In the genomic region with DNA sequence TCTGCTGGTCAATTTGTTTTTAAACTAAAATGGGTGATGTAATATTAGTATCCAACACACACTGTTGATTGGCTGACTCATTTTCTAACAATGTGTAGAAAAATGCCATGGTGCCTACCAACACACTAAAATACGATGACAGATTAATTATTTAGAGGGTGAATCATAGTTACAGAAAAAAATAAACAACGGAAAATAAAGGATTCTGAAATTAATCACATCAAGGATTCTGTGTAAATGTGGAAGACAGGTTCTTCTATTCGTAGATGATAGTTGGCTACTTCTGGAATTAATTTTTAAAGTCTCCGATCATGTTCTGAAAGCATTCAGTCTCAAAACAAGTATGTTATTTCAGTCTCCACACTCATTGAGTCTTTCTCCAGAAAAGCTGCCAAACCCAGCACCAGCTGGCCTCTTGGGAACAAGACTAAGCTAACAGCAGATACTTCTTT, we compare ENCODE assay signal across 16 cellular contexts. TPM values are rescaled to one million over a fixed set of nuclear protein-coding genes. Genes with fewer than 3 reads are reported as not detected.
DNase-seq lines count a peak whose midpoint lies in the region; ATAC-seq and TF ChIP-seq lines count a peak whose summit lies in the region.
"Had no signal": no experiment of that assay in that cellular context is flagged by ENCODE, and none has a peak within 500 bp of the region (broad histone marks: within the 10 kb centered on the region; RNA-seq: fewer than 3 reads in every experiment).

No MANE protein-coding gene starts in this region.

- no TSS peak for BruUV-seq in A673 (replicated peaks; lab: Mats Ljungman, UMichigan)

- no peak for ATAC-seq in heart right ventricle
- no peak for ATAC-seq in activated CD4-positive, alpha-beta T cell treated with anti-CD3 and anti-CD28 coated beads for 36 hours

- H3K36me3 ChIP-seq in A673 (ENCODE audit: insufficient read depth, low read length, poor library complexity, severe bottlenecking) (no peaks in the 10 kb centered on the region), heart right ventricle (no peaks in the 10 kb centered on the region)

- TF ChIP-seq CTCF in A673 (conservative IDR thresholded peaks at IDR 0.05; ENCODE audit: low read depth, low read length) (no peak), HFFc6 (IDR thresholded peaks at IDR 0.05) (no peak), heart right ventricle (IDR thresholded peaks at IDR 0.05) (no peak)

- no peaks in the 10 kb centered on the region for H3K36me3 Mint-ChIP-seq in HFFc6 (ENCODE audit: low read depth)
- no peaks in the 10 kb centered on the region for H3K36me3 Mint-ChIP-seq in immature natural killer cell
- no peaks in the 10 kb centered on the region for H3K36me3 Mint-ChIP-seq in activated CD4-positive, alpha-beta T cell treated with anti-CD3 and anti-CD28 coated beads for 36 hours (ENCODE audit: low read depth)
- H3K36me3 Mint-ChIP-seq: brain, CD14-positive monocyte had no signal

- DNase-seq in A673 (ENCODE audit: low spot score), result peak; percentile 61
- DNase-seq in HFFc6, result peak; percentile 86
- DNase-seq in amniotic epithelial cell (ENCODE audit: low read depth), result peak; percentile 83
- DNase-seq in glomerular visceral epithelial cell (ENCODE audit: extremely low spot score), result peak; percentile 66
- no peak for DNase-seq in heart right ventricle
- DNase-seq in SHP77 (lab: John Stamatoyannopoulos, UW), result no peak
- no peak for DNase-seq in immature natural killer cell
- no peak for DNase-seq in activated CD4-positive, alpha-beta T cell treated with anti-CD3 and anti-CD28 coated beads for 36 hours
- DNase-seq: NCI-H2029; stimulated activated CD4-positive, alpha-beta T cell treated with anti-CD3 and anti-CD28 coated beads, Interleukin-2, amount 100 ng/mL, for 24 hours had no signal

- intact Hi-C loops in A673 (cut with micrococcal nuclease; ENCODE audit: unreplicated experiment) (no loop called here), heart right ventricle (cut with DNase I) (no loop called here)
- intact Hi-C loops in activated CD4-positive, alpha-beta T cell treated with anti-CD3 and anti-CD28 coated beads for 36 hours (cut with DNase I, micrococcal nuclease), result no loop called here

- no peaks in the 10 kb centered on the region for H3K27me3 ChIP-seq in A673 (replicated peaks; ENCODE audit: insufficient read depth, low read depth, low read length, poor library complexity)
- H3K27me3 ChIP-seq in heart right ventricle, result no peaks in the 10 kb centered on the region

- WGBS in heart right ventricle, 2 donors, result 64 to 76% methylated on average over 4 of the region's 4 CpGs

- CTCF ChIA-PET in A673 (lab: Charles Lee), result no interaction called here
- CTCF ChIA-PET in activated CD4-positive, alpha-beta T cell treated with anti-CD3 and anti-CD28 coated beads for 36 hours (lab: Charles Lee), result no interaction called here

- H3K9me3 Mint-ChIP-seq in HFFc6 (no peaks in the 10 kb centered on the region), immature natural killer cell (peaks cover 0 to 18% (median 6%) of the 10 kb centered on the region in 6 donors)
- peaks cover 1% of the 10 kb centered on the region for H3K9me3 Mint-ChIP-seq in activated CD4-positive, alpha-beta T cell treated with anti-CD3 and anti-CD28 coated beads for 36 hours (ENCODE audit: low read depth)
- H3K9me3 Mint-ChIP-seq: nephron had no signal

- peak overlapping the region; percentile 27 for H3K27ac ChIP-seq in A673 (ENCODE audit: low read depth, low read length, poor library complexity, severe bottlenecking)
- no peak overlapping the region for H3K27ac ChIP-seq in heart right ventricle

- peak overlapping the region; percentile 86 for H3K27ac Mint-ChIP-seq in HFFc6
- H3K27ac Mint-ChIP-seq in immature natural killer cell, result no peak overlapping the region
- no peak overlapping the region for H3K27ac Mint-ChIP-seq in activated CD4-positive, alpha-beta T cell treated with anti-CD3 and anti-CD28 coated beads for 36 hours
- H3K27ac Mint-ChIP-seq: CD14-positive monocyte, nephron had no signal

- H3K27me3 Mint-ChIP-seq in HFFc6 (ENCODE audit: insufficient read depth), result no peaks in the 10 kb centered on the region
- H3K27me3 Mint-ChIP-seq in immature natural killer cell (ENCODE audit: low read depth in 3 of 3), result peaks cover 0 to 2% (median 2%) of the 10 kb centered on the region in 3 donors
- H3K27me3 Mint-ChIP-seq in activated CD4-positive, alpha-beta T cell treated with anti-CD3 and anti-CD28 coated beads for 36 hours, result peaks cover 2% of the 10 kb centered on the region
- H3K27me3 Mint-ChIP-seq: brain had no signal

- peaks cover 10% of the 10 kb centered on the region for H3K4me1 ChIP-seq in A673 (ENCODE audit: insufficient read depth, low read length, poor library complexity, severe bottlenecking)
- no peaks in the 10 kb centered on the region for H3K4me1 ChIP-seq in heart right ventricle

- H3K9me3 ChIP-seq in A673 (ENCODE audit: low read depth, low read length, poor library complexity, severe bottlenecking) (no peaks in the 10 kb centered on the region), heart right ventricle (no peaks in the 10 kb centered on the region)

- peak overlapping the region; percentile 64 for H3K4me3 Mint-ChIP-seq in HFFc6
- H3K4me3 Mint-ChIP-seq in immature natural killer cell, result no peak overlapping the region
- no peak overlapping the region for H3K4me3 Mint-ChIP-seq in activated CD4-positive, alpha-beta T cell treated with anti-CD3 and anti-CD28 coated beads for 36 hours
- H3K4me3 Mint-ChIP-seq: CD14-positive monocyte, nephron had no signal

- POLR2A ChIA-PET in A673 (lab: Charles Lee; ENCODE audit: low non-redundant PET), result no interaction called here
- POLR2A ChIA-PET in activated CD4-positive, alpha-beta T cell treated with anti-CD3 and anti-CD28 coated beads for 36 hours (lab: Charles Lee), result no interaction called here

- H3K4me3 ChIP-seq in A673 (ENCODE audit: low read depth, low read length, poor library complexity, severe bottlenecking) (peak overlapping the region; percentile 12), heart right ventricle (no peak overlapping the region)

- H3K4me1 Mint-ChIP-seq in HFFc6 (ENCODE audit: low read depth) (peaks cover 40% of the 10 kb centered on the region), immature natural killer cell (no peaks in the 10 kb centered on the region)
- no peaks in the 10 kb centered on the region for H3K4me1 Mint-ChIP-seq in activated CD4-positive, alpha-beta T cell treated with anti-CD3 and anti-CD28 coated beads for 36 hours
- H3K4me1 Mint-ChIP-seq: CD14-positive monocyte, nephron had no signal

RNA-seq across cellular contexts. Expression of gene IQCM, which starts 8.2 kb away (rescaled TPM):
- total RNA-seq in A673 (2021) (not detected in 2 replicates), heart right ventricle (not detected)
- total RNA-seq in HFFc6 (2021; fragmentation: NEBNext Ultra II Directional; extraction: Animal tissue kit (Norgen Biotek cat#: 25700)), result under 1 TPM in 1 of 6 experiments, not detected in 5; 0.10 TPM
- polyA plus RNA-seq in heart right ventricle (not detected), immature natural killer cell (not detected)
- not detected for total RNA-seq in activated CD4-positive, alpha-beta T cell treated with anti-CD3 and anti-CD28 coated beads for 36 hours
- total RNA-seq: activated CD8-positive, alpha-beta memory T cell treated with anti-CD3 and anti-CD28 coated beads for 36 hours; SK-MEL-5; subcutaneous adipose tissue had no signal
- polyA plus RNA-seq: CD14-positive monocyte had no signal

Comparison
In these comparisons a context has a peak if more than half of its experiments do, and no peak if none do; other contexts are left out.
1. DNase-seq: peak in A673 (single experiment), HFFc6 (single experiment), amniotic epithelial cell (single experiment) and glomerular visceral epithelial cell (single experiment); none in heart right ventricle (0 of 2), SHP77 (0 of 2), immature natural killer cell (0 of 3) and activated CD4-positive, alpha-beta T cell treated with anti-CD3 and anti-CD28 coated beads for 36 hours (single experiment).